1 cellular context compared by ENCODE assay signal in the genomic region with DNA sequence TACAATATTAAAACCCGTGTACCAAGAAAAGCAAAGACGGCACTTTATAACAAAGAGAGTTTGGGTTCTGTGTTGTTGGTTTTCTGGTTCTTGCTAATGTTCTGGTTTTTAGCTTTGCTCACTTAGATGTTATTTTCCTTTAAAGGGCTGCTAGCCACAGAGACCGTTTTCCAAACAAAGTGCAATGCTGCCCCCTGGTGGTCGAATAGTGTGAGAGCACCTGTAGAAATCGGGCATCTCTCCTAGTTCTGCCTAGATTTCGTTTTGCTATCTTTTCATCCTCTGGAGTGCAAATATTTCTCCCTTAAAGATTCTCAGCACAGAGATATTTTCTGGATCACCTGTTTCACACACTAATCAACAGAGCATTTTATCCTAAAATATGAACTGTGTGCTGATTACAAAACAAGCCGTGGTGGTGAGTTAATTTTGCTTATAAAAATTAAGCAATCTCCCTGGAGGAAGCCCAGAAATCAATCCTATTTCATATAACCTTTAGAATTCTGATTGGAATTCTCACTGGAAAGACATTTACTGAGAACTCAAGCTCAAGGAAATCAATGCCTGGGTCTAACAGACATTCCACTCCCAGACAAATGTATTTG.
TF ChIP-seq lines count a peak whose summit lies in the region.

No MANE protein-coding gene starts in this region.

TF ChIP-seq in HepG2, 621 proteins besides CTCF, POLR2A, EP300 and RAD21 (continued from another document):
- TF ChIP-seq, protein P1, sequence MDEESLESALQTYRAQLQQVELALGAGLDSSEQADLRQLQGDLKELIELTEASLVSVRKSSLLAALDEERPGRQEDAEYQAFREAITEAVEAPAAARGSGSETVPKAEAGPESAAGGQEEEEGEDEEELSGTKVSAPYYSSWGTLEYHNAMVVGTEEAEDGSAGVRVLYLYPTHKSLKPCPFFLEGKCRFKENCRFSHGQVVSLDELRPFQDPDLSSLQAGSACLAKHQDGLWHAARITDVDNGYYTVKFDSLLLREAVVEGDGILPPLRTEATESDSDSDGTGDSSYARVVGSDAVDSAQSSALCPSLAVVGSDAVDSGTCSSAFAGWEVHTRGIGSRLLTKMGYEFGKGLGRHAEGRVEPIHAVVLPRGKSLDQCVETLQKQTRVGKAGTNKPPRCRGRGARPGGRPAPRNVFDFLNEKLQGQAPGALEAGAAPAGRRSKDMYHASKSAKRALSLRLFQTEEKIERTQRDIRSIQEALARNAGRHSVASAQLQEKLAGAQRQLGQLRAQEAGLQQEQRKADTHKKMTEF (CRISPR knock-in tag; IDR thresholded peaks at IDR 0.05), result 0 out of 2 replicates have a peak, but pooled peaks have one; percentile 21
- TF ChIP-seq SMC3 (IDR thresholded peaks at IDR 0.05; ENCODE audit: low read length) (peak; percentile 86), FLYWCH1 (CRISPR knock-in tag; IDR thresholded peaks at IDR 0.05) (no peak), TAF1 (CRISPR knock-in tag; IDR thresholded peaks at IDR 0.05) (no peak), FOXC1 (CRISPR knock-in tag; IDR thresholded peaks at IDR 0.05; ENCODE audit: borderline replicate concordance) (no peak), MIXL1 (CRISPR knock-in tag; IDR thresholded peaks at IDR 0.05) (no peak), ZFP36L1 (CRISPR knock-in tag; IDR thresholded peaks at IDR 0.05) (no peak), CEBPG (CRISPR knock-in tag; IDR thresholded peaks at IDR 0.05) (no peak), ZNF775 (CRISPR knock-in tag; IDR thresholded peaks at IDR 0.05; ENCODE audit: borderline replicate concordance) (no peak), STAG1 (CRISPR knock-in tag; IDR thresholded peaks at IDR 0.05) (peak; percentile 87), REL (CRISPR knock-in tag; conservative IDR thresholded peaks at IDR 0.05) (no peak)
- TF ChIP-seq, protein P2, sequence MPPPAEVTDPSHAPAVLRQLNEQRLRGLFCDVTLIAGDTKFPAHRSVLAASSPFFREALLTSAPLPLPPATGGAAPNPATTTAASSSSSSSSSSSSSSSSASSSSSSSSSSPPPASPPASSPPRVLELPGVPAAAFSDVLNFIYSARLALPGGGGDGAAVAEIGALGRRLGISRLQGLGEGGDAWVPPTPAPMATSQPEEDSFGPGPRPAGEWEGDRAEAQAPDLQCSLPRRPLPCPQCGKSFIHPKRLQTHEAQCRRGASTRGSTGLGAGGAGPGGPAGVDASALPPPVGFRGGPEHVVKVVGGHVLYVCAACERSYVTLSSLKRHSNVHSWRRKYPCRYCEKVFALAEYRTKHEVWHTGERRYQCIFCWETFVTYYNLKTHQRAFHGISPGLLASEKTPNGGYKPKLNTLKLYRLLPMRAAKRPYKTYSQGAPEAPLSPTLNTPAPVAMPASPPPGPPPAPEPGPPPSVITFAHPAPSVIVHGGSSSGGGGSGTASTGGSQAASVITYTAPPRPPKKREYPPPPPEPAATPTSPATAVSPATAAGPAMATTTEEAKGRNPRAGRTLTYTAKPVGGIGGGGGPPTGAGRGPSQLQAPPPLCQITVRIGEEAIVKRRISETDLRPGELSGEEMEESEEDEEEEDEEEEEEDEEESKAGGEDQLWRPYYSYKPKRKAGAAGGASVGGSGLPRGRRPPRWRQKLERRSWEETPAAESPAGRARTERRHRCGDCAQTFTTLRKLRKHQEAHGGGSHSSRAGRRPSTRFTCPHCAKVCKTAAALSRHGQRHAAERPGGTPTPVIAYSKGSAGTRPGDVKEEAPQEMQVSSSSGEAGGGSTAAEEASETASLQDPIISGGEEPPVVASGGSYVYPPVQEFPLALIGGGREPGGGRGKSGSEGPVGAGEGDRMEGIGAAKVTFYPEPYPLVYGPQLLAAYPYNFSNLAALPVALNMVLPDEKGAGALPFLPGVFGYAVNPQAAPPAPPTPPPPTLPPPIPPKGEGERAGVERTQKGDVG (CRISPR knock-in tag; IDR thresholded peaks at IDR 0.05; ENCODE audit: borderline replicate concordance), result no peak
- TF ChIP-seq, protein P3, sequence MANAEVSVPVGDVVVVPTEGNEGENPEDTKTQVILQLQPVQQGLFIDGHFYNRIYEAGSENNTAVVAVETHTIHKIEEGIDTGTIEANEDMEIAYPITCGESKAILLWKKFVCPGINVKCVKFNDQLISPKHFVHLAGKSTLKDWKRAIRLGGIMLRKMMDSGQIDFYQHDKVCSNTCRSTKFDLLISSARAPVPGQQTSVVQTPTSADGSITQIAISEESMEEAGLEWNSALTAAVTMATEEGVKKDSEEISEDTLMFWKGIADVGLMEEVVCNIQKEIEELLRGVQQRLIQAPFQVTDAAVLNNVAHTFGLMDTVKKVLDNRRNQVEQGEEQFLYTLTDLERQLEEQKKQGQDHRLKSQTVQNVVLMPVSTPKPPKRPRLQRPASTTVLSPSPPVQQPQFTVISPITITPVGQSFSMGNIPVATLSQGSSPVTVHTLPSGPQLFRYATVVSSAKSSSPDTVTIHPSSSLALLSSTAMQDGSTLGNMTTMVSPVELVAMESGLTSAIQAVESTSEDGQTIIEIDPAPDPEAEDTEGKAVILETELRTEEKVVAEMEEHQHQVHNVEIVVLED (CRISPR knock-in tag; IDR thresholded peaks at IDR 0.05; ENCODE audit: borderline replicate concordance), result no peak
- TF ChIP-seq, protein P4, sequence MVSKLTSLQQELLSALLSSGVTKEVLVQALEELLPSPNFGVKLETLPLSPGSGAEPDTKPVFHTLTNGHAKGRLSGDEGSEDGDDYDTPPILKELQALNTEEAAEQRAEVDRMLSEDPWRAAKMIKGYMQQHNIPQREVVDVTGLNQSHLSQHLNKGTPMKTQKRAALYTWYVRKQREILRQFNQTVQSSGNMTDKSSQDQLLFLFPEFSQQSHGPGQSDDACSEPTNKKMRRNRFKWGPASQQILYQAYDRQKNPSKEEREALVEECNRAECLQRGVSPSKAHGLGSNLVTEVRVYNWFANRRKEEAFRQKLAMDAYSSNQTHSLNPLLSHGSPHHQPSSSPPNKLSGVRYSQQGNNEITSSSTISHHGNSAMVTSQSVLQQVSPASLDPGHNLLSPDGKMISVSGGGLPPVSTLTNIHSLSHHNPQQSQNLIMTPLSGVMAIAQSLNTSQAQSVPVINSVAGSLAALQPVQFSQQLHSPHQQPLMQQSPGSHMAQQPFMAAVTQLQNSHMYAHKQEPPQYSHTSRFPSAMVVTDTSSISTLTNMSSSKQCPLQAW (CRISPR knock-in tag; IDR thresholded peaks at IDR 0.05), result 0 out of 2 replicates have a peak, but pooled peaks have one; percentile 41
